ENCODE assay signal across 28 cellular contexts in genomic region chrX:153626025-153626633, GRCh38. TPM values are rescaled to one million over a fixed set of nuclear protein-coding genes. Genes with fewer than 3 reads are reported as not detected.
"Had no signal": no experiment of that assay in that cellular context is flagged by ENCODE, and none has a peak within 500 bp of the region (broad histone marks: within the 10 kb centered on the region; RNA-seq: fewer than 3 reads in every experiment).

No MANE protein-coding gene starts in this region.

- H3K4me3 Mint-ChIP-seq: activated CD8-positive, alpha-beta T cell treated with anti-CD3 and anti-CD28 coated beads, Interleukin-2, amount 10 ng/mL, durations not matched to agents 7 days and 5 days; activated naive CD4-positive, alpha-beta T cell treated with anti-CD3 and anti-CD28 coated beads, Interleukin-2, amount 10 ng/mL, durations not matched to agents 7 days and 5 days; activated naive CD8-positive, alpha-beta T cell treated with anti-CD3 and anti-CD28 coated beads for 36 hours; activated T-cell treated with anti-CD3 and anti-CD28 coated beads, Interleukin-2, amount 50 U/mL, for 4 hours; IgD-negative memory B cell; T-helper 17 cell; WTC11 had no signal

- DNase-seq: activated CD4-positive, alpha-beta T cell treated with anti-CD3 and anti-CD28 coated beads for 48 hours; activated CD4-positive, alpha-beta T cell treated with anti-CD3 and anti-CD28 coated beads, Interleukin-2, amount 50 U/mL, for 4 hours; activated CD4-positive, CD25-positive, alpha-beta regulatory T cell treated with anti-CD3 and anti-CD28 coated beads, Interleukin-2, amount 50 U/mL, for 72 hours; activated CD8-positive, alpha-beta memory T cell treated with anti-CD3 and anti-CD28 coated beads, Interleukin-2, amount 50 U/mL, for 48 hours; activated CD8-positive, alpha-beta T cell treated with anti-CD3 and anti-CD28 coated beads, Interleukin-2, amount 10 ng/mL, durations not matched to agents 7 days and 5 days; activated gamma-delta T cell treated with Interleukin-2 at 50 U/mL for 16 hours; activated naive CD4-positive, alpha-beta T cell treated with anti-CD3 and anti-CD28 coated beads, Interleukin-2, amount 10 ng/mL, durations not matched to agents 7 days and 5 days; activated naive CD8-positive, alpha-beta T cell treated with anti-CD3 and anti-CD28 coated beads for 36 hours; activated T-cell treated with anti-CD3 and anti-CD28 coated beads, Interleukin-2, amount 50 U/mL, for 4 hours; anterior cingulate cortex; caudate nucleus; KG1; MV-4-11; NCI-H1092 treated with DMSO at 0.1 percent for 48 hours; NCI-H1417 treated with DMSO at 0.1 percent for 48 hours; NCI-H1694; NCI-H2029; NCI-H446; NCI-H524; PC-3; SHP77 treated with DMSO at 0.1 percent for 48 hours; T-helper 17 cell; T-helper 9 cell had no signal

- H3K4me1 Mint-ChIP-seq: activated naive CD4-positive, alpha-beta T cell treated with anti-CD3 and anti-CD28 coated beads, Interleukin-2, amount 10 ng/mL, durations not matched to agents 7 days and 5 days; activated naive CD8-positive, alpha-beta T cell treated with anti-CD3 and anti-CD28 coated beads for 36 hours; IgD-negative memory B cell; T-helper 17 cell; WTC11 had no signal

- H3K27me3 Mint-ChIP-seq: activated naive CD8-positive, alpha-beta T cell treated with anti-CD3 and anti-CD28 coated beads for 36 hours had no signal

- H3K36me3 Mint-ChIP-seq: activated naive CD4-positive, alpha-beta T cell treated with anti-CD3 and anti-CD28 coated beads, Interleukin-2, amount 10 ng/mL, durations not matched to agents 7 days and 5 days; activated naive CD8-positive, alpha-beta T cell treated with anti-CD3 and anti-CD28 coated beads for 36 hours; IgD-negative memory B cell; WTC11 had no signal

- FAIRE-seq: RCC 7860 had no signal

- ATAC-seq: activated CD8-positive, alpha-beta T cell treated with anti-CD3 and anti-CD28 coated beads, Interleukin-2, amount 10 ng/mL, durations not matched to agents 7 days and 5 days; activated T-cell treated with anti-CD3 and anti-CD28 coated beads, Interleukin-2, amount 50 U/mL, for 4 hours; PC-3; T-helper 17 cell; WTC11 had no signal

- H3K9me3 Mint-ChIP-seq: activated naive CD4-positive, alpha-beta T cell treated with anti-CD3 and anti-CD28 coated beads, Interleukin-2, amount 10 ng/mL, durations not matched to agents 7 days and 5 days had no signal

- H3K27ac Mint-ChIP-seq: activated CD8-positive, alpha-beta T cell treated with anti-CD3 and anti-CD28 coated beads, Interleukin-2, amount 10 ng/mL, durations not matched to agents 7 days and 5 days; activated naive CD4-positive, alpha-beta T cell treated with anti-CD3 and anti-CD28 coated beads, Interleukin-2, amount 10 ng/mL, durations not matched to agents 7 days and 5 days; activated naive CD8-positive, alpha-beta T cell treated with anti-CD3 and anti-CD28 coated beads for 36 hours; IgD-negative memory B cell; T-helper 17 cell; WTC11 had no signal

RNA-seq across cellular contexts. Expression of gene DUSP9, which starts 20.9 kb away (rescaled TPM):
- total RNA-seq: activated CD8-positive, alpha-beta T cell treated with anti-CD3 and anti-CD28 coated beads, Interleukin-2, amount 10 ng/mL, durations not matched to agents 7 days and 5 days; LHCN-M2; T-helper 17 cell had no signal
- polyA plus RNA-seq: IgD-negative memory B cell had no signal

RNA-seq across cellular contexts. Expression of gene PNCK, which starts 47.5 kb away (rescaled TPM):
- total RNA-seq: LHCN-M2, M059J had no signal
- polyA plus RNA-seq: IgD-negative memory B cell had no signal
